ENCODE assay signal across 1 cellular context in the genomic region with DNA sequence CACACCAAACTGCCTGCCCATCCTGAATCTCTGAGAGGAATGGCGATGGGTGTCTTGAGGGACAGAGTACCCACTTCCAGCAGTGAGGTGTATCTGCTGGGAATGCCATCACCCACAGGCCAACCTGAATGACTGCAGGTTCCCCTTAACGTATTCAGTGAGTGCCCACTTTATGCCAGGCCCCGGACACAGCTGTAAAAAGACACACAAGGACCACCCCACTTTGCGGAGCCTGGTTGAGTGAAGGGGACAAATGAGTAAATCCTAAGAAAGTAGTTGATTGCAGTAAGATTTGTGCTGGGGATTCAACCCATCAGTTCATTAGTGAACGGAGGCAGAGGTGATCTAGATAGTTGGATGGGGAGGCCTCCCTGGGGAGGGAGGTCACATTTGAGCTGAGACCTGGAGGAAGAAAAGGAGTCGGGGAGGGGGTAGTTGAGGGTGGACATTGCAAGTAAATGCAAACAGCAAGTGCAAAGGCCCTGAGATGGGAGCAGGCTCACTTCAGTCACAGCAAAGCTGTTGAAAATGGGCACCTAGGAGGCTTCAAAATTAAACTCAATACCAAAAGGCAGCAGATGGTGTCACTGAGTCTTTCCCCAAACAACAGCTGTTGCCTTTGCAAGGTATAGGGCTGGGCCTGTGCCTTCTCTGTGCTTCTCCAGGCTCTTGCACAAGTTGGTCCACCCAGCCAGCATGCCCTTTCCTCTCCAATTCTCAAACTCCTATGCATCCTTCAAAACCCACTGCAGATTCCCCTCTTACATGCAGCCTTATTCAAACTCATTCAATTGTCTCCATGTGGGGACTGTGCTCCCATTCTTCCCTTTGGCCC.
TF ChIP-seq lines count a peak whose summit lies in the region.

No MANE protein-coding gene starts in this region.

TF ChIP-seq in HepG2, 621 proteins besides CTCF, POLR2A, EP300 and RAD21 (continued from another document and continues in another):
- TF ChIP-seq SIN3B (IDR thresholded peaks at IDR 0.05; ENCODE audit: low read length), result no peak
- TF ChIP-seq ZNF225 (CRISPR knock-in tag; IDR thresholded peaks at IDR 0.05), result no peak
- TF ChIP-seq ARID2 (CRISPR knock-in tag; IDR thresholded peaks at IDR 0.05; ENCODE audit: borderline replicate concordance), result no peak
- TF ChIP-seq ZFP36 (IDR thresholded peaks at IDR 0.05; ENCODE audit: borderline replicate concordance, low read depth, low read length, partially characterized antibody), result peak; percentile 13
- TF ChIP-seq ZNF644 (CRISPR knock-in tag; IDR thresholded peaks at IDR 0.05; ENCODE audit: low read depth), result no peak
- TF ChIP-seq, protein P1, sequence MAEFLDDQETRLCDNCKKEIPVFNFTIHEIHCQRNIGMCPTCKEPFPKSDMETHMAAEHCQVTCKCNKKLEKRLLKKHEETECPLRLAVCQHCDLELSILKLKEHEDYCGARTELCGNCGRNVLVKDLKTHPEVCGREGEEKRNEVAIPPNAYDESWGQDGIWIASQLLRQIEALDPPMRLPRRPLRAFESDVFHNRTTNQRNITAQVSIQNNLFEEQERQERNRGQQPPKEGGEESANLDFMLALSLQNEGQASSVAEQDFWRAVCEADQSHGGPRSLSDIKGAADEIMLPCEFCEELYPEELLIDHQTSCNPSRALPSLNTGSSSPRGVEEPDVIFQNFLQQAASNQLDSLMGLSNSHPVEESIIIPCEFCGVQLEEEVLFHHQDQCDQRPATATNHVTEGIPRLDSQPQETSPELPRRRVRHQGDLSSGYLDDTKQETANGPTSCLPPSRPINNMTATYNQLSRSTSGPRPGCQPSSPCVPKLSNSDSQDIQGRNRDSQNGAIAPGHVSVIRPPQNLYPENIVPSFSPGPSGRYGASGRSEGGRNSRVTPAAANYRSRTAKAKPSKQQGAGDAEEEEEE (CRISPR knock-in tag; IDR thresholded peaks at IDR 0.05; ENCODE audit: borderline replicate concordance), result no peak
- no peak for TF ChIP-seq ZBTB46 (CRISPR knock-in tag; IDR thresholded peaks at IDR 0.05; ENCODE audit: borderline replicate concordance)
- TF ChIP-seq ZNF839 (CRISPR knock-in tag; IDR thresholded peaks at IDR 0.05; ENCODE audit: borderline replicate concordance), result no peak
- TF ChIP-seq MEF2D (CRISPR knock-in tag; IDR thresholded peaks at IDR 0.05), result 0 out of 2 replicates have a peak, but pooled peaks have one; percentile 42
- TF ChIP-seq KLF12 (CRISPR knock-in tag; IDR thresholded peaks at IDR 0.05; ENCODE audit: borderline replicate concordance), result no peak
- TF ChIP-seq, protein P2, sequence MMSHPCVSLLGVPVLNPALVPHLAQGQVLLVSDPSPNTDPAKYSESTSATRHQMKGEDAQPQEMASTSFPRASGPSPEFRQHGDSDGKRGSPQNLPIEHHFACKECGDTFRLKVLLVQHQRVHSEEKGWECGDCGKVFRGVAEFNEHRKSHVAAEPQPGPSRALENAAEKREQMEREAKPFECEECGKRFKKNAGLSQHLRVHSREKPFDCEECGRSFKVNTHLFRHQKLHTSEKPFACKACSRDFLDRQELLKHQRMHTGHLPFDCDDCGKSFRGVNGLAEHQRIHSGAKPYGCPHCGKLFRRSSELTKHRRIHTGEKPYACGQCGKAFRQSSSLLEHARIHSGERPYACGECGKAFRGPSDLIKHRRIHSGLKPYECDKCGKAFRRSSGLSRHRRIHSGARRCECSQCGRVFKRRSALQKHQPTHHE (CRISPR knock-in tag; IDR thresholded peaks at IDR 0.05; ENCODE audit: borderline replicate concordance), result no peak
- TF ChIP-seq DR1 (CRISPR knock-in tag; IDR thresholded peaks at IDR 0.05), result no peak
- TF ChIP-seq ZNF724P (CRISPR knock-in tag; IDR thresholded peaks at IDR 0.05; ENCODE audit: borderline replicate concordance), result no peak
- no peak for TF ChIP-seq PLRG1 (conservative IDR thresholded peaks at IDR 0.05)
- TF ChIP-seq RELA (CRISPR knock-in tag; IDR thresholded peaks at IDR 0.05), result no peak
- TF ChIP-seq ZKSCAN1 (IDR thresholded peaks at IDR 0.05; ENCODE audit: low read length), result no peak
- no peak for TF ChIP-seq ZKSCAN5 (CRISPR knock-in tag; IDR thresholded peaks at IDR 0.05)
- no peak for TF ChIP-seq ZFP36L1 (CRISPR knock-in tag; IDR thresholded peaks at IDR 0.05)
- 0 out of 2 replicates have a peak, but pooled peaks have one; percentile 14 for TF ChIP-seq PAXIP1 (CRISPR knock-in tag; conservative IDR thresholded peaks at IDR 0.05)
- TF ChIP-seq SALL1 (CRISPR knock-in tag; IDR thresholded peaks at IDR 0.05), result peak; percentile 67
- no peak for TF ChIP-seq DNMT1 (CRISPR knock-in tag; IDR thresholded peaks at IDR 0.05)
- TF ChIP-seq SRY (CRISPR knock-in tag; IDR thresholded peaks at IDR 0.05), result no peak; the same call in 1 of the 2 replicates
- no peak for TF ChIP-seq ZNF879 (CRISPR knock-in tag; IDR thresholded peaks at IDR 0.05)
- peak; percentile 29; the same call in 1 of the 2 replicates for TF ChIP-seq TFE3 (CRISPR knock-in tag; IDR thresholded peaks at IDR 0.05)
- TF ChIP-seq CENPT (CRISPR knock-in tag; IDR thresholded peaks at IDR 0.05; ENCODE audit: low read depth), result no peak
- TF ChIP-seq KAT8 (CRISPR knock-in tag; IDR thresholded peaks at IDR 0.05), result no peak
- TF ChIP-seq ZBTB3 (CRISPR knock-in tag; IDR thresholded peaks at IDR 0.05; ENCODE audit: borderline replicate concordance, low read depth), result no peak
- TF ChIP-seq, protein P3, sequence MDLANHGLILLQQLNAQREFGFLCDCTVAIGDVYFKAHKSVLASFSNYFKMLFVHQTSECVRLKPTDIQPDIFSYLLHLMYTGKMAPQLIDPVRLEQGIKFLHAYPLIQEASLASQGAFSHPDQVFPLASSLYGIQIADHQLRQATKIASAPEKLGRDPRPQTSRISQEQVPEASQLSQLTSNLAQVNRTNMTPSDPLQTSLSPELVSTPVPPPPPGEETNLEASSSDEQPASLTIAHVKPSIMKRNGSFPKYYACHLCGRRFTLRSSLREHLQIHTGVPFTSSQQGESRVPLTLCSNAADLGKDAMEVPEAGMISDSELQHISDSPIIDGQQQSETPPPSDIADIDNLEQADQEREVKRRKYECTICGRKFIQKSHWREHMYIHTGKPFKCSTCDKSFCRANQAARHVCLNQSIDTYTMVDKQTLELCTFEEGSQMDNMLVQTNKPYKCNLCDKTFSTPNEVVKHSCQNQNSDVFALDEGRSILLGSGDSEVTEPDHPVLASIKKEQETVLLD (CRISPR knock-in tag; IDR thresholded peaks at IDR 0.05; ENCODE audit: low read depth), result peak; percentile 28; the same call in 1 of the 2 replicates
- no peak for TF ChIP-seq ZNF329 (CRISPR knock-in tag; IDR thresholded peaks at IDR 0.05; ENCODE audit: low read depth)
- no peak for TF ChIP-seq ZNF264 (CRISPR knock-in tag; IDR thresholded peaks at IDR 0.05)
- TF ChIP-seq AKAP8 (CRISPR knock-in tag; IDR thresholded peaks at IDR 0.05), result peak; percentile 95
- no peak for TF ChIP-seq ZNF557 (CRISPR knock-in tag; IDR thresholded peaks at IDR 0.05)
- TF ChIP-seq NONO (IDR thresholded peaks at IDR 0.05), result no peak
- TF ChIP-seq NONO (CRISPR knock-in tag; conservative IDR thresholded peaks at IDR 0.05), result 0 out of 2 replicates have a peak, but pooled peaks have one; percentile 25
- TF ChIP-seq KDM2A (CRISPR knock-in tag; IDR thresholded peaks at IDR 0.05; ENCODE audit: borderline replicate concordance, low read depth), result peak; percentile 65; the same call in 1 of the 2 replicates
- TF ChIP-seq, protein P4, sequence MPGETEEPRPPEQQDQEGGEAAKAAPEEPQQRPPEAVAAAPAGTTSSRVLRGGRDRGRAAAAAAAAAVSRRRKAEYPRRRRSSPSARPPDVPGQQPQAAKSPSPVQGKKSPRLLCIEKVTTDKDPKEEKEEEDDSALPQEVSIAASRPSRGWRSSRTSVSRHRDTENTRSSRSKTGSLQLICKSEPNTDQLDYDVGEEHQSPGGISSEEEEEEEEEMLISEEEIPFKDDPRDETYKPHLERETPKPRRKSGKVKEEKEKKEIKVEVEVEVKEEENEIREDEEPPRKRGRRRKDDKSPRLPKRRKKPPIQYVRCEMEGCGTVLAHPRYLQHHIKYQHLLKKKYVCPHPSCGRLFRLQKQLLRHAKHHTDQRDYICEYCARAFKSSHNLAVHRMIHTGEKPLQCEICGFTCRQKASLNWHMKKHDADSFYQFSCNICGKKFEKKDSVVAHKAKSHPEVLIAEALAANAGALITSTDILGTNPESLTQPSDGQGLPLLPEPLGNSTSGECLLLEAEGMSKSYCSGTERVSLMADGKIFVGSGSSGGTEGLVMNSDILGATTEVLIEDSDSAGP (CRISPR knock-in tag; IDR thresholded peaks at IDR 0.05; ENCODE audit: borderline replicate concordance), result no peak
- TF ChIP-seq FUBP1 (CRISPR knock-in tag; IDR thresholded peaks at IDR 0.05; ENCODE audit: borderline replicate concordance), result no peak
- no peak for TF ChIP-seq TIGD3 (CRISPR knock-in tag; IDR thresholded peaks at IDR 0.05; ENCODE audit: borderline replicate concordance)
- TF ChIP-seq SIN3A (IDR thresholded peaks at IDR 0.05; ENCODE audit: borderline replicate concordance, low read depth, low read length), result peak; percentile 32; the same call in 1 of the 2 replicates
- no peak for TF ChIP-seq NFYC (CRISPR knock-in tag; IDR thresholded peaks at IDR 0.05)
- TF ChIP-seq MEIS1 (CRISPR knock-in tag; IDR thresholded peaks at IDR 0.05; ENCODE audit: borderline replicate concordance), result no peak
- no peak for TF ChIP-seq ZNF761 (CRISPR knock-in tag; conservative IDR thresholded peaks at IDR 0.05)
- TF ChIP-seq ZNF331 (CRISPR knock-in tag; IDR thresholded peaks at IDR 0.05), result no peak
- TF ChIP-seq ZNF263 (CRISPR knock-in tag; IDR thresholded peaks at IDR 0.05), result no peak; the same call in 1 of the 2 replicates
- no peak for TF ChIP-seq THAP11 (CRISPR knock-in tag; IDR thresholded peaks at IDR 0.05)
